ENCODE assay signal across 21 cellular contexts in genomic region chr17:28878158-28878910, GRCh38. TPM values are rescaled to one million over a fixed set of nuclear protein-coding genes. Genes with fewer than 3 reads are reported as not detected.
DNase-seq lines count a peak whose midpoint lies in the region; ATAC-seq and TF ChIP-seq lines count a peak whose summit lies in the region.
"Had no signal": no experiment of that assay in that cellular context is flagged by ENCODE, and none has a peak within 500 bp of the region (broad histone marks: within the 10 kb centered on the region; RNA-seq: fewer than 3 reads in every experiment).

No MANE protein-coding gene starts in this region.

- H3K4me1 Mint-ChIP-seq in activated CD4-positive, alpha-beta T cell treated with anti-CD3 and anti-CD28 coated beads, Interleukin-2, amount 10 ng/mL, durations not matched to agents 24 days and 14 days, result peaks cover 15% of the 10 kb centered on the region
- H3K4me1 Mint-ChIP-seq in activated naive CD8-positive, alpha-beta T cell treated with anti-CD3 and anti-CD28 coated beads for 36 hours, result peaks cover 34% of the 10 kb centered on the region

- no peaks in the 10 kb centered on the region for H3K9me3 Mint-ChIP-seq in activated CD4-positive, alpha-beta T cell treated with anti-CD3 and anti-CD28 coated beads, Interleukin-2, amount 10 ng/mL, durations not matched to agents 24 days and 14 days
- peaks cover 1% of the 10 kb centered on the region for H3K9me3 Mint-ChIP-seq in activated naive CD8-positive, alpha-beta T cell treated with anti-CD3 and anti-CD28 coated beads for 36 hours
- H3K9me3 Mint-ChIP-seq: HFFc6; naive thymus-derived CD8-positive, alpha-beta T cell had no signal

- no peak for ATAC-seq in GM21786 (IDR thresholded peaks at IDR 0.05; ENCODE audit: unreplicated experiment)

- peaks cover 39% of the 10 kb centered on the region for H3K36me3 Mint-ChIP-seq in activated CD4-positive, alpha-beta T cell treated with anti-CD3 and anti-CD28 coated beads, Interleukin-2, amount 10 ng/mL, durations not matched to agents 24 days and 14 days (ENCODE audit: low read depth)
- H3K36me3 Mint-ChIP-seq in activated naive CD8-positive, alpha-beta T cell treated with anti-CD3 and anti-CD28 coated beads for 36 hours, result peaks cover 10% of the 10 kb centered on the region

- intact Hi-C loops in activated CD4-positive, alpha-beta T cell treated with anti-CD3 and anti-CD28 coated beads, Interleukin-2, amount 10 ng/mL, durations not matched to agents 24 days and 14 days (cut with micrococcal nuclease), result no loop called here
- intact Hi-C loops in tibial artery (cut with DNase I; ENCODE audit: low total_unique reads), result no loop called here

- DNase-seq in activated CD4-positive, alpha-beta T cell treated with anti-CD3 and anti-CD28 coated beads, Interleukin-2, amount 10 ng/mL, durations not matched to agents 24 days and 14 days, result no peak
- DNase-seq in activated CD4-positive, alpha-beta T cell treated with anti-CD3 and anti-CD28 coated beads, Interleukin-2, amount 50 U/mL, for 1 hour, result no peak
- DNase-seq in ELR (ENCODE audit: low read depth), result peak; percentile 68
- no peak for DNase-seq in activated naive CD8-positive, alpha-beta T cell treated with anti-CD3 and anti-CD28 coated beads for 36 hours
- peak; percentile 29 for DNase-seq in kidney tubule cell (ENCODE audit: low spot score)
- no peak for DNase-seq in tibial artery
- no peak for DNase-seq in NCI-H2107 treated with DMSO at 0.1 percent for 48 hours (lab: John Stamatoyannopoulos, UW; ENCODE audit: unreplicated experiment)
- DNase-seq: amniotic stem cell; DMS79 treated with DMSO at 0.1 percent for 48 hours; naive thymus-derived CD8-positive, alpha-beta T cell; NCI-H1092; NCI-H446 treated with DMSO at 0.1 percent for 48 hours; NK-92 treated with Interleukin-12 subunit alpha and Interleukin-12 subunit beta, amount 100 ng/mL, for 24 hours; stimulated activated CD4-positive, alpha-beta T cell treated with anti-CD3 and anti-CD28 coated beads, Interleukin-4, amount 100 ng/mL, for 24 hours had no signal

- H3K9me3 ChIP-seq in tibial artery, result no peaks in the 10 kb centered on the region
- H3K9me3 ChIP-seq: A549, BE2C, SK-N-SH had no signal

- no peak overlapping the region for H3K4me3 ChIP-seq in tibial artery
- H3K4me3 ChIP-seq: A549, cardiac muscle cell had no signal

- no peaks in the 10 kb centered on the region for H3K27me3 Mint-ChIP-seq in activated CD4-positive, alpha-beta T cell treated with anti-CD3 and anti-CD28 coated beads, Interleukin-2, amount 10 ng/mL, durations not matched to agents 24 days and 14 days
- no peaks in the 10 kb centered on the region for H3K27me3 Mint-ChIP-seq in activated naive CD8-positive, alpha-beta T cell treated with anti-CD3 and anti-CD28 coated beads for 36 hours
- H3K27me3 Mint-ChIP-seq: naive thymus-derived CD8-positive, alpha-beta T cell had no signal

- peaks cover 46 to 60% (median 53%) of the 10 kb centered on the region in 3 donors for H3K36me3 ChIP-seq in tibial artery
- H3K36me3 ChIP-seq: BE2C had no signal

- H3K4me1 ChIP-seq in tibial artery, result no peaks in the 10 kb centered on the region
- H3K4me1 ChIP-seq: A549, BE2C had no signal

- no peak overlapping the region for H3K27ac ChIP-seq in tibial artery
- H3K27ac ChIP-seq: A549, cardiac muscle cell, VCaP had no signal

- H3K27ac Mint-ChIP-seq in activated CD4-positive, alpha-beta T cell treated with anti-CD3 and anti-CD28 coated beads, Interleukin-2, amount 10 ng/mL, durations not matched to agents 24 days and 14 days, result peak overlapping the region; percentile 6
- peak overlapping the region; percentile 19 for H3K27ac Mint-ChIP-seq in activated naive CD8-positive, alpha-beta T cell treated with anti-CD3 and anti-CD28 coated beads for 36 hours
- H3K27ac Mint-ChIP-seq: HFFc6 had no signal

- no peak for TF ChIP-seq CTCF in tibial artery (IDR thresholded peaks at IDR 0.05)

- H3K4me3 Mint-ChIP-seq in activated CD4-positive, alpha-beta T cell treated with anti-CD3 and anti-CD28 coated beads, Interleukin-2, amount 10 ng/mL, durations not matched to agents 24 days and 14 days, result no peak overlapping the region
- H3K4me3 Mint-ChIP-seq in activated naive CD8-positive, alpha-beta T cell treated with anti-CD3 and anti-CD28 coated beads for 36 hours, result no peak overlapping the region
- H3K4me3 Mint-ChIP-seq: HFFc6; naive thymus-derived CD8-positive, alpha-beta T cell had no signal

- no peaks in the 10 kb centered on the region for H3K27me3 ChIP-seq in tibial artery
- H3K27me3 ChIP-seq: BE2C, cardiac muscle cell had no signal

RNA-seq across cellular contexts. Expression of gene FLOT2, which starts 19.2 kb away (rescaled TPM):
- 109 and 111 TPM in 2 replicates for total RNA-seq in activated CD4-positive, alpha-beta T cell treated with anti-CD3 and anti-CD28 coated beads, Interleukin-2, amount 10 ng/mL, durations not matched to agents 24 days and 14 days
- 10 to 100 TPM; 56.2 to 65.2 TPM for total RNA-seq in activated naive CD8-positive, alpha-beta T cell treated with anti-CD3 and anti-CD28 coated beads for 36 hours

RNA-seq across cellular contexts. Expression of gene ERAL1, which starts 23.5 kb away (rescaled TPM):
- total RNA-seq in activated CD4-positive, alpha-beta T cell treated with anti-CD3 and anti-CD28 coated beads, Interleukin-2, amount 10 ng/mL, durations not matched to agents 24 days and 14 days, result 56.8 and 61.2 TPM in 2 replicates
- 10 to 100 TPM; 77.6 to 80.4 TPM for total RNA-seq in activated naive CD8-positive, alpha-beta T cell treated with anti-CD3 and anti-CD28 coated beads for 36 hours

RNA-seq across cellular contexts. Expression of gene DHRS13, which starts 24.5 kb away (rescaled TPM):
- 32.4 and 34.3 TPM in 2 replicates for total RNA-seq in activated CD4-positive, alpha-beta T cell treated with anti-CD3 and anti-CD28 coated beads, Interleukin-2, amount 10 ng/mL, durations not matched to agents 24 days and 14 days
- total RNA-seq in activated naive CD8-positive, alpha-beta T cell treated with anti-CD3 and anti-CD28 coated beads for 36 hours, result 10 to 100 TPM; 31.8 to 34.1 TPM

RNA-seq across cellular contexts. Expression of gene FAM222B, which starts 35.7 kb away (rescaled TPM):
- 22.4 and 24.0 TPM in 2 replicates for total RNA-seq in activated CD4-positive, alpha-beta T cell treated with anti-CD3 and anti-CD28 coated beads, Interleukin-2, amount 10 ng/mL, durations not matched to agents 24 days and 14 days
- total RNA-seq in activated naive CD8-positive, alpha-beta T cell treated with anti-CD3 and anti-CD28 coated beads for 36 hours, result 10 to 100 TPM; 13.9 to 14.2 TPM

Comparison
In these comparisons a context has a peak if more than half of its experiments do, and no peak if none do; other contexts are left out.
1. DNase-seq: peak in ELR (single experiment) and kidney tubule cell (single experiment); none in activated CD4-positive, alpha-beta T cell treated with anti-CD3 and anti-CD28 coated beads, Interleukin-2, amount 10 ng/mL, durations not matched to agents 24 days and 14 days (single experiment), activated CD4-positive, alpha-beta T cell treated with anti-CD3 and anti-CD28 coated beads, Interleukin-2, amount 50 U/mL, for 1 hour (single experiment), activated naive CD8-positive, alpha-beta T cell treated with anti-CD3 and anti-CD28 coated beads for 36 hours (single experiment), tibial artery (0 of 2) and NCI-H2107 treated with DMSO at 0.1 percent for 48 hours (single experiment).